ENCODE assay signal across 8 cellular contexts in the genomic region with DNA sequence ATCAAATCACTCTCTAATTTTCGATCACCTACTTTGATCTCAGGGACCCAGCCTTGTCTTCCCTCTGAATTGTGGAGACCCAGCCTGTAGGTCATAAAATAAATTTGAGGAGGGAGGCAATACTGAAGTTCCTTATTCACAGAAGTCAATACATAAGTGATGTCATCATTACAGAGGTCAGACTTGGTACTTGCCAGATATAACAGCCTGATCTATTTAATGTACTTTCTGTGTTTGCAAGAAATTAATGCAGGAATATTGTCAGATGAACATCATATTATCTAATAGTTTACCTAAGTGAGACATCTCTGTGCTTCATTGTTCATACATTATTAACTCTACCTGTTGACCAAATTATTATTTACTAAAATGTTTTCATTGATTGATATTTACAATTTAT.
"Had no signal": no experiment of that assay in that cellular context is flagged by ENCODE, and none has a peak within 500 bp of the region (broad histone marks: within the 10 kb centered on the region; RNA-seq: fewer than 3 reads in every experiment).

No MANE protein-coding gene starts in this region.

- H3K4me3 ChIP-seq: GM12878 had no signal

- FAIRE-seq: G401.6, GM12878, GM12891, GM12892, GM18507, GM19239 had no signal

- ATAC-seq: GM12878 had no signal

- DNase-seq: GDM1, GF-D8 had no signal
